Comparison of ENCODE assay signal across 1 cellular context in the genomic region with DNA sequence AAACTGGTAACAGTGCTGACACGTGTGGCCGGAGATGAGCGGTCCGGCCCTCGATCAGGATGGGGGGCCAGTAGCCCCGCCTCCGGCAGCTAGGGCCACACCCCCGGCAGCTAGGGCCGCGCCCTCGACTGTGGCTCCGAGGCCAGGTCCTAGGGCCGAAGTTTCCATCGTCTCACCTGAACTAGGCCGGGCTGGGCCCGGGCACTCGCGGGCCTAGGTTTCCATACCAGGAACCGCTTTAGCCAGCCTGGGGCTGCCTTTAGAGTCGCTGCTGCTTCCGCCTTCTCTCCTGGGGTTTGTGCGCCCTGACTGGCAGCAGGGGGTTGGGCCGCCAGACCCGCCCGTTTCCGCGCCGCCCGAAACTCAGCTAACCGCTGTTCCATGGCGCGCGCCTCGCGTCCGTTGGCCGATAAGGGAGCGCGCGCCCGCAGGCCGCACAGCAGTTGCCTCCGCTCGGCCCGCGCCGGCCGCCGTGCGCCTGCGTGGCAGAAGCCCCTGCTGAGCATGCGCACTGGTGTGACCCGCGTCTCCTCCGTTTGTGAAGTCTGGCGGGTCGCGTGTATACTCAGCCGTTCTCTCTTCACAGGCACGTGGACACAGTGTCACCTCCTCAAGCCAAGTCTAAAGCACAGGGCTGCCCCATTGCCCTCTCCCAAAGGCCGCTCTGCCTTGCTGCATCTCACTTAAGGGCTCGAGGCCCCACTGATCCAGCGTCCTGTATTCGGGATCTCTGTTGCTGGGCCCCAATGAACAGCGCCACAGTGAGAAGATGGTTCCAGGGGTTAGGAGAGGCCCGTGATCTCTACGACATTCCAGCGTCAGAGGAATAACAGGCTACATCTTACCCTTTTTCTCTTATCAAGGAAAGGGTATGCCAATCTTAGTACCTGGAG.
TF ChIP-seq lines count a peak whose summit lies in the region.

A gene with protein sequence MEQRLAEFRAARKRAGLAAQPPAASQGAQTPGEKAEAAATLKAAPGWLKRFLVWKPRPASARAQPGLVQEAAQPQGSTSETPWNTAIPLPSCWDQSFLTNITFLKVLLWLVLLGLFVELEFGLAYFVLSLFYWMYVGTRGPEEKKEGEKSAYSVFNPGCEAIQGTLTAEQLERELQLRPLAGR (minus strand): TSS at position 480 of the 893 bp plus-strand sequence. CDS start 97 bp downstream, at position 383.

TF ChIP-seq in H1, 55 proteins besides CTCF, POLR2A, EP300 and RAD21 (continued from another document):
- TF ChIP-seq, protein P1, sequence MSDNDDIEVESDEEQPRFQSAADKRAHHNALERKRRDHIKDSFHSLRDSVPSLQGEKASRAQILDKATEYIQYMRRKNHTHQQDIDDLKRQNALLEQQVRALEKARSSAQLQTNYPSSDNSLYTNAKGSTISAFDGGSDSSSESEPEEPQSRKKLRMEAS (IDR thresholded peaks at IDR 0.05) = peak; percentile 91
- TF ChIP-seq TBP (IDR thresholded peaks at IDR 0.05; ENCODE audit: low read depth, low read length) = peak; percentile 81
